In genomic region chr3:111989061-111989678, GRCh38 we compare ENCODE assay signal across 9 cellular contexts. TPM values are rescaled to one million over a fixed set of nuclear protein-coding genes. Genes with fewer than 3 reads are reported as not detected.
DNase-seq lines count a peak whose midpoint lies in the region; ATAC-seq, FAIRE-seq and TF ChIP-seq lines count a peak whose summit lies in the region.
"Had no signal": no experiment of that assay in that cellular context is flagged by ENCODE, and none has a peak within 500 bp of the region (broad histone marks: within the 10 kb centered on the region; RNA-seq: fewer than 3 reads in every experiment).

No MANE protein-coding gene starts in this region.

- DNase-seq in ACHN (peak; percentile 74), GM12892 (ENCODE audit: insufficient read length) (no peak), NCI-H1092 treated with DMSO at 0.1 percent for 48 hours (lab: John Stamatoyannopoulos, UW) (peak; percentile 75), T-helper 17 cell (no peak), foreskin keratinocyte (peak in 1 of 2 donors; percentile 58), psoas muscle (no peak), GM19238 (ENCODE audit: insufficient read length, low spot score) (no peak)

- H3K27me3 ChIP-seq in foreskin keratinocyte: no peaks in the 10 kb centered on the region
- no peaks in the 10 kb centered on the region for H3K27me3 ChIP-seq in psoas muscle (ENCODE audit: insufficient read depth in 3 of 3, low read length in 2 of 3)

- TF ChIP-seq CTCF in foreskin keratinocyte (conservative IDR thresholded peaks at IDR 0.05) (peak; percentile 88), psoas muscle (IDR thresholded peaks at IDR 0.05) (peak; percentile 71)

- H3K4me3 Mint-ChIP-seq in T-helper 17 cell: no peak overlapping the region

- intact Hi-C loops in psoas muscle (cut with DNase I): loop anchor here in 1 of 2 donors (2.0 kb wide), 1 partner anchor 24 kb away; no protein-coding TSS in a partner anchor

- H3K9me3 ChIP-seq in T-helper 17 cell (ENCODE audit: control insufficient read depth, low read length, poor library complexity, severe bottlenecking) (no peaks in the 10 kb centered on the region), psoas muscle (no peaks in the 10 kb centered on the region)
- H3K9me3 ChIP-seq: HAP-1 had no signal

- H3K36me3 ChIP-seq in psoas muscle (ENCODE audit: insufficient read depth in 1 of 2, low read depth in 1 of 2): peaks cover 0 to 50% of the 10 kb centered on the region in 2 donors

- in situ Hi-C loops in ACHN (cut with HindIII; ENCODE audit: low pct_ligation_motif_present, low pct_unique_long_range_greater_than_20kb, low sequenced_read_pairs): no loop called here

- peaks cover 32% of the 10 kb centered on the region for H3K4me1 Mint-ChIP-seq in T-helper 17 cell

- FAIRE-seq in GM12892 (lab: Jason Lieb, UNC): peak; percentile 89

- no peak for TF ChIP-seq POLR2A in GM12892 (IDR thresholded peaks at IDR 0.05; ENCODE audit: low read depth, low read length)

- H3K36me3 Mint-ChIP-seq in T-helper 17 cell (ENCODE audit: low read depth): peaks cover 10% of the 10 kb centered on the region

- H3K27ac ChIP-seq in foreskin keratinocyte (no peak overlapping the region), psoas muscle (no peak overlapping the region)

- peak; percentile 94 for ATAC-seq in HG02642 (IDR thresholded peaks at IDR 0.05; ENCODE audit: poor library complexity, unreplicated experiment)
- ATAC-seq in T-helper 17 cell: peak; percentile 83
- ATAC-seq in foreskin keratinocyte: peak; percentile 83
- peak in 3 of 4 donors; percentile 66 to 84 (median 70) for ATAC-seq in psoas muscle

- H3K27me3 Mint-ChIP-seq in T-helper 17 cell: no peaks in the 10 kb centered on the region

- H3K4me1 ChIP-seq in foreskin keratinocyte: no peaks in the 10 kb centered on the region
- H3K4me1 ChIP-seq in psoas muscle: no peaks in the 10 kb centered on the region

- peak overlapping the region; percentile 66 for H3K27ac Mint-ChIP-seq in T-helper 17 cell

- H3K4me3 ChIP-seq in psoas muscle: no peak overlapping the region
- H3K4me3 ChIP-seq: HAP-1 had no signal

- WGBS in psoas muscle, 3 donors: 53 to 60% (median 58%) methylated on average over 3 of the region's 3 CpGs

RNA-seq across cellular contexts. Expression of gene TAGLN3, which starts 9.6 kb away (rescaled TPM):
- polyA plus RNA-seq in GM12892 (2012; ENCODE audit: missing spikeins): not detected
- total RNA-seq in T-helper 17 cell (under 1 TPM in 1 of 2 donors, not detected in 1; 0.32 TPM), foreskin keratinocyte (11.6 and 14.9 TPM in 2 replicates), psoas muscle (not detected)
- polyA plus RNA-seq in foreskin keratinocyte (13.6 and 17.7 TPM in 2 replicates), psoas muscle (under 1 TPM in 2 of 3 donors, not detected in 1; 0.21 to 0.66 TPM)

RNA-seq across cellular contexts. Expression of gene ABHD10, which starts 10.3 kb away (rescaled TPM):
- polyA plus RNA-seq in GM12892 (2012; ENCODE audit: missing spikeins): 27.9 TPM
- 10 to 100 TPM; 18.2 to 18.7 TPM for total RNA-seq in T-helper 17 cell
- 23.6 and 26.2 TPM in 2 replicates for total RNA-seq in foreskin keratinocyte
- 13.1 and 14.8 TPM in 2 replicates for polyA plus RNA-seq in foreskin keratinocyte
- 10 to 100 TPM in 3 of 4 donors, 1 to 10 TPM in 1; 8.2 to 17.1 (median 13.2) TPM for total RNA-seq in psoas muscle
- polyA plus RNA-seq in psoas muscle: 10 to 100 TPM in 2 of 3 donors, 1 to 10 TPM in 1; 6.1 to 17.0 (median 12.9) TPM

RNA-seq across cellular contexts. Expression of gene TMPRSS7, which starts 45.4 kb away (rescaled TPM):
- polyA plus RNA-seq in GM12892 (2012; ENCODE audit: missing spikeins): not detected
- under 1 TPM in 1 of 2 donors, not detected in 1; 0.12 TPM for total RNA-seq in T-helper 17 cell
- 0.03 TPM in 1 of 2 replicates, not detected in the other for total RNA-seq in foreskin keratinocyte
- 0.02 TPM in 1 of 2 replicates, not detected in the other for polyA plus RNA-seq in foreskin keratinocyte
- total RNA-seq in psoas muscle: not detected
- not detected for polyA plus RNA-seq in psoas muscle

Comparison
In these comparisons a context has a peak if more than half of its experiments do, and no peak if none do; other contexts are left out.
1. DNase-seq: peak in ACHN (single experiment) and NCI-H1092 treated with DMSO at 0.1 percent for 48 hours (single experiment); none in GM12892 (single experiment), T-helper 17 cell (0 of 3), psoas muscle (0 of 2) and GM19238 (single experiment).
2. Peak in every context shown above with its lines, with median percentiles within 50 percentile points of each other: ATAC-seq.